9 cellular contexts compared by ENCODE assay signal in genomic region chr12:57096099-57096572, GRCh38. TPM values are rescaled to one million over a fixed set of nuclear protein-coding genes. Genes with fewer than 3 reads are reported as not detected.
DNase-seq lines count a peak whose midpoint lies in the region; FAIRE-seq and TF ChIP-seq lines count a peak whose summit lies in the region.
"Had no signal": no experiment of that assay in that cellular context is flagged by ENCODE, and none has a peak within 500 bp of the region (broad histone marks: within the 10 kb centered on the region; RNA-seq: fewer than 3 reads in every experiment).

No MANE protein-coding gene starts in this region.

- H3K4me3 Mint-ChIP-seq in MCF 10A (ENCODE audit: unreplicated experiment) (no peak overlapping the region), neural crest cell (peak overlapping the region; percentile 50)

- no TSS peak for BruUV-seq in MCF 10A (replicated peaks; lab: Mats Ljungman, UMichigan)

- H3K9me3 ChIP-seq in MG63: no peaks in the 10 kb centered on the region

- peaks cover 51% of the 10 kb centered on the region for H3K4me1 Mint-ChIP-seq in MCF 10A (ENCODE audit: insufficient read depth, unreplicated experiment)
- H3K4me1 Mint-ChIP-seq in neural crest cell: peaks cover 46% of the 10 kb centered on the region

- CTCF ChIA-PET in MCF 10A (lab: Yijun Ruan, JAX): interaction anchor here (0.6 to 13.9 kb wide), 11 partner anchors 8 to 87 kb away, joined by 3 to 147 read pairs (median 6); partner anchors contain the start of gene STAT6

- POLR2A ChIA-PET in MCF 10A (lab: Yijun Ruan, JAX): interaction anchor here (0.8 to 16.5 kb wide), 10 partner anchors 8 to 199 kb away, joined by 3 to 610 read pairs (median 6); partner anchors contain the start of genes NAB2, NEMP1 and STAT6

- H3K9me3 Mint-ChIP-seq in MCF 10A (ENCODE audit: unreplicated experiment): no peaks in the 10 kb centered on the region
- H3K9me3 Mint-ChIP-seq in neural crest cell: no peaks in the 10 kb centered on the region

- H3K27me3 ChIP-seq in MG63: no peaks in the 10 kb centered on the region

- DNase-seq in EL: peak; percentile 39
- DNase-seq in MG63: peak; percentile 45
- DNase-seq in MCF 10A (ENCODE audit: unreplicated experiment): peak; percentile 95
- no peak for DNase-seq in neural crest cell (ENCODE audit: low read depth, low spot score)
- no peak for DNase-seq in MV-4-11 (lab: John Stamatoyannopoulos, UW)
- no peak for DNase-seq in urothelium cell line (ENCODE audit: low spot score)
- DNase-seq in germinal center (ENCODE audit: low spot score): no peak
- DNase-seq in SIG-M5 treated with dmso at 0.1 percent for 504 hours (lab: John Stamatoyannopoulos, UW; ENCODE audit: unreplicated experiment): no peak
- DNase-seq: activated CD4-positive, alpha-beta T cell treated with anti-CD3 and anti-CD28 coated beads, Interleukin-2, amount 50 U/mL, for 1 hour had no signal

- H3K27ac Mint-ChIP-seq in MCF 10A (ENCODE audit: low read depth, unreplicated experiment) (peak overlapping the region; percentile 78), neural crest cell (ENCODE audit: unreplicated experiment) (peak overlapping the region; percentile 24)

- H3K36me3 Mint-ChIP-seq in MCF 10A (ENCODE audit: insufficient read depth, unreplicated experiment) (peaks cover 81% of the 10 kb centered on the region), neural crest cell (ENCODE audit: low read depth) (peaks cover 8% of the 10 kb centered on the region)

- FAIRE-seq in urothelium cell line (lab: Jason Lieb, UNC): no peak

- no peak overlapping the region for H3K4me3 ChIP-seq in MG63

- H3K27me3 Mint-ChIP-seq in MCF 10A (ENCODE audit: insufficient read depth, unreplicated experiment) (no peaks in the 10 kb centered on the region), neural crest cell (ENCODE audit: low read depth) (peaks cover 3% of the 10 kb centered on the region)

- H3K36me3 ChIP-seq in MG63: peaks cover 44% of the 10 kb centered on the region

- TF ChIP-seq CTCF in MCF 10A (IDR thresholded peaks at IDR 0.05; ENCODE audit: unreplicated experiment): no peak
- no peak for TF ChIP-seq CTCF in neural crest cell (conservative IDR thresholded peaks at IDR 0.05)

- intact Hi-C loops in MCF 10A (cut with micrococcal nuclease): no loop called here

RNA-seq across cellular contexts. Expression of gene NAB2, which starts 7.2 kb away (rescaled TPM):
- total RNA-seq in MG63 (2014; rRNA removed; shearing (Covaris generic); ENCODE audit: low replicate concordance): 28.7 and 45.1 TPM in 2 replicates
- total RNA-seq in MCF 10A (2022): 25.8 and 30.6 TPM in 2 replicates
- 58.0 and 61.2 TPM in 2 replicates for total RNA-seq in neural crest cell

RNA-seq across cellular contexts. Expression of gene STAT6, which starts 15.0 kb away (rescaled TPM):
- 53.6 and 59.7 TPM in 2 replicates for total RNA-seq in MG63 (2014; rRNA removed; shearing (Covaris generic); ENCODE audit: low replicate concordance)
- total RNA-seq in MCF 10A (2022) (99.7 and 122 TPM in 2 replicates), neural crest cell (40.2 and 41.7 TPM in 2 replicates)

RNA-seq across cellular contexts. Expression of gene NEMP1, which starts 17.5 kb away (rescaled TPM):
- total RNA-seq in MG63 (2014; rRNA removed; shearing (Covaris generic); ENCODE audit: low replicate concordance): 14.6 and 14.9 TPM in 2 replicates
- 17.5 and 22.5 TPM in 2 replicates for total RNA-seq in MCF 10A (2022)
- 44.0 and 49.6 TPM in 2 replicates for total RNA-seq in neural crest cell

RNA-seq across cellular contexts. Expression of gene LRP1, which starts 32.1 kb away (rescaled TPM):
- total RNA-seq in MG63 (2014; rRNA removed; shearing (Covaris generic); ENCODE audit: low replicate concordance): 29.1 and 39.0 TPM in 2 replicates
- total RNA-seq in MCF 10A (2022) (18.9 and 25.3 TPM in 2 replicates), neural crest cell (61.8 and 62.7 TPM in 2 replicates)

RNA-seq across cellular contexts. Expression of gene MYO1A, which starts 46.2 kb away (rescaled TPM):
- total RNA-seq in MG63 (2014; rRNA removed; shearing (Covaris generic); ENCODE audit: low replicate concordance): not detected in 2 replicates
- total RNA-seq in MCF 10A (2022) (0.12 and 0.42 TPM in 2 replicates), neural crest cell (0.25 and 0.40 TPM in 2 replicates)

Comparison
In these comparisons a context has a peak if more than half of its experiments do, and no peak if none do; other contexts are left out.
1. DNase-seq: peak in EL (single experiment), MG63 (single experiment) and MCF 10A (single experiment); none in neural crest cell (single experiment), MV-4-11 (single experiment), urothelium cell line (single experiment), germinal center (single experiment) and SIG-M5 treated with dmso at 0.1 percent for 504 hours (single experiment).